1 cellular context compared by ENCODE assay signal in genomic region chr11:10898763-10899541, GRCh38.
TF ChIP-seq lines count a peak whose summit lies in the region.

No MANE protein-coding gene starts in this region.

TF ChIP-seq in GM23338, 12 proteins besides CTCF, POLR2A, EP300 and RAD21 (continued from another document):
- no peak for TF ChIP-seq ETS1 (IDR thresholded peaks at IDR 0.05)
- TF ChIP-seq EZH2phosphoT487 (IDR thresholded peaks at IDR 0.05; ENCODE audit: unreplicated experiment), result no peak
- TF ChIP-seq, protein P1, sequence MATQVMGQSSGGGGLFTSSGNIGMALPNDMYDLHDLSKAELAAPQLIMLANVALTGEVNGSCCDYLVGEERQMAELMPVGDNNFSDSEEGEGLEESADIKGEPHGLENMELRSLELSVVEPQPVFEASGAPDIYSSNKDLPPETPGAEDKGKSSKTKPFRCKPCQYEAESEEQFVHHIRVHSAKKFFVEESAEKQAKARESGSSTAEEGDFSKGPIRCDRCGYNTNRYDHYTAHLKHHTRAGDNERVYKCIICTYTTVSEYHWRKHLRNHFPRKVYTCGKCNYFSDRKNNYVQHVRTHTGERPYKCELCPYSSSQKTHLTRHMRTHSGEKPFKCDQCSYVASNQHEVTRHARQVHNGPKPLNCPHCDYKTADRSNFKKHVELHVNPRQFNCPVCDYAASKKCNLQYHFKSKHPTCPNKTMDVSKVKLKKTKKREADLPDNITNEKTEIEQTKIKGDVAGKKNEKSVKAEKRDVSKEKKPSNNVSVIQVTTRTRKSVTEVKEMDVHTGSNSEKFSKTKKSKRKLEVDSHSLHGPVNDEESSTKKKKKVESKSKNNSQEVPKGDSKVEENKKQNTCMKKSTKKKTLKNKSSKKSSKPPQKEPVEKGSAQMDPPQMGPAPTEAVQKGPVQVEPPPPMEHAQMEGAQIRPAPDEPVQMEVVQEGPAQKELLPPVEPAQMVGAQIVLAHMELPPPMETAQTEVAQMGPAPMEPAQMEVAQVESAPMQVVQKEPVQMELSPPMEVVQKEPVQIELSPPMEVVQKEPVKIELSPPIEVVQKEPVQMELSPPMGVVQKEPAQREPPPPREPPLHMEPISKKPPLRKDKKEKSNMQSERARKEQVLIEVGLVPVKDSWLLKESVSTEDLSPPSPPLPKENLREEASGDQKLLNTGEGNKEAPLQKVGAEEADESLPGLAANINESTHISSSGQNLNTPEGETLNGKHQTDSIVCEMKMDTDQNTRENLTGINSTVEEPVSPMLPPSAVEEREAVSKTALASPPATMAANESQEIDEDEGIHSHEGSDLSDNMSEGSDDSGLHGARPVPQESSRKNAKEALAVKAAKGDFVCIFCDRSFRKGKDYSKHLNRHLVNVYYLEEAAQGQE (IDR thresholded peaks at IDR 0.05; ENCODE audit: unreplicated experiment), result no peak
